Comparison of ENCODE assay signal across 8 cellular contexts in the genomic region with DNA sequence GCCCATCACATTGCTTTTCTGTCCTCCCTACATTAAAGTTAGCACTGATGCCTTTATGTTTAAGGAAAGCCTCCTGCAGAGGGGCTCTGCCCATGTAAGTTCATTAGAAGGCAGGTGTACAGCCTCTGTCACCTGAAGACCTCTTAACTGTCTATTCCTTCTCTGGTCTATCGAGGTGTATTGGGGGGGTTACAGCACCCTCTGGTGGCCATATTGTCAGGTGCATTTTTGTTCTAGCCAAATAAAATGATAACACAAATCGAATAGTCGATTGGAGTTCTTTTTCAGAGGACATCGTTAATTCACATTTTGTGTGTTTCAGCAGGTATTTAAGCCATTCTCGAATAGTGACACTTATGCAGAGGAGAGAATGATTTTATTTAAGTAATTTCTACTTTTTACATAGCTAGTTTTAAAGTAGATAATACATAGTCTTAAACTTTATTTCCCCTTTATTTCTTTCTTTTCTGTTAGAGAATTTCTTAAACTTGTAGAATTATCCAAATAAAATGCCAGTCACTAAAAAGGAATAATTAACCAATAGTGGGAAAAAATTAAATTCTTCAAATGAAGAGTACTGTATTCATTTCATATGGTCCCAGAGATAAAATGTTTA.
A peak's percentile ranks its signal among the peaks of the same experiment; 100 is the strongest.
DNase-seq lines count a peak whose midpoint lies in the region; ATAC-seq and TF ChIP-seq lines count a peak whose summit lies in the region.

No MANE protein-coding gene starts in this region.

- H3K79me2 ChIP-seq in DOHH2 (ENCODE audit: control insufficient read depth, low read length) (peaks cover 19% of the 10 kb centered on the region), KMS-11 (ENCODE audit: insufficient read depth, low read depth) (no peaks in the 10 kb centered on the region)

- H3K27me3 ChIP-seq in DOHH2 (ENCODE audit: control insufficient read depth, low read length) = no peaks in the 10 kb centered on the region
- no peaks in the 10 kb centered on the region for H3K27me3 ChIP-seq in KMS-11 (ENCODE audit: insufficient read depth, low read depth)
- H3K27me3 ChIP-seq in heart right ventricle = no peaks in the 10 kb centered on the region

- intact Hi-C loops in heart right ventricle (cut with DNase I) = loop anchor here in 4 of 10 donors (5.0 to 10.0 kb wide), 4 partner anchors 54 to 144 kb away; no protein-coding TSS in a partner anchor

- no peak overlapping the region for H3K4me2 ChIP-seq in DOHH2 (ENCODE audit: low read length)
- H3K4me2 ChIP-seq in KMS-11 = no peak overlapping the region

- H4K20me1 ChIP-seq in DOHH2 (ENCODE audit: control insufficient read depth, insufficient read depth, low read depth, low read length) (no peaks in the 10 kb centered on the region), KMS-11 (ENCODE audit: insufficient read depth) (no peaks in the 10 kb centered on the region)

- no peak overlapping the region for H3K9ac ChIP-seq in KMS-11

- peaks cover 4% of the 10 kb centered on the region; the same call in 1 of the 2 replicates for H3K4me1 ChIP-seq in DOHH2 (ENCODE audit: control insufficient read depth, low read length)
- H3K4me1 ChIP-seq in KMS-11 (ENCODE audit: low read depth, poor library complexity, severe bottlenecking) = no peaks in the 10 kb centered on the region
- peaks cover 0 to 7% (median 0%) of the 10 kb centered on the region in 9 donors for H3K4me1 ChIP-seq in heart right ventricle

- ATAC-seq in heart right ventricle (no peak), HG03432 (IDR thresholded peaks at IDR 0.05; ENCODE audit: unreplicated experiment) (no peak), GM19324 (IDR thresholded peaks at IDR 0.05; ENCODE audit: low FRiP score, unreplicated experiment) (no peak)

- TF ChIP-seq CTCF in DOHH2 (IDR thresholded peaks at IDR 0.05; ENCODE audit: low read depth, low read length, poor library complexity, severe bottlenecking) (peak; percentile 87), KMS-11 (conservative IDR thresholded peaks at IDR 0.05; ENCODE audit: low read depth, low read length) (peak; percentile 99), heart right ventricle (IDR thresholded peaks at IDR 0.05) (peak; percentile 74 to 94 (median 88))

- H3F3A ChIP-seq in DOHH2 (ENCODE audit: control insufficient read depth, insufficient read depth) = no peaks in the 10 kb centered on the region

- no peaks in the 10 kb centered on the region for H3K9me2 ChIP-seq in DOHH2 (replicated peaks; ENCODE audit: control insufficient read depth, low read length)

- H3K27ac ChIP-seq in DOHH2 (ENCODE audit: low read depth, low read length) = no peak overlapping the region
- H3K27ac ChIP-seq in KMS-11 = no peak overlapping the region
- no peak overlapping the region for H3K27ac ChIP-seq in heart right ventricle

- no peaks in the 10 kb centered on the region for H3K36me3 ChIP-seq in DOHH2 (ENCODE audit: control insufficient read depth, low read length)
- no peaks in the 10 kb centered on the region for H3K36me3 ChIP-seq in KMS-11 (ENCODE audit: insufficient read depth)
- no peaks in the 10 kb centered on the region for H3K36me3 ChIP-seq in heart right ventricle

- H3K9me3 ChIP-seq in DOHH2 (ENCODE audit: control insufficient read depth, insufficient read depth, low read length) = no peaks in the 10 kb centered on the region
- H3K9me3 ChIP-seq in heart right ventricle = no peaks in the 10 kb centered on the region

- WGBS in heart right ventricle, 2 donors = 23 to 28% methylated on average over 5 of the region's 5 CpGs

- H2AFZ ChIP-seq in KMS-11 (ENCODE audit: low read depth) = no peak overlapping the region

- DNase-seq in SHP77 treated with DMSO at 0.1 percent for 48 hours (lab: John Stamatoyannopoulos, UW) (peak; percentile 21), heart right ventricle (peak in 1 of 2 donors; percentile 25)
- DNase-seq in activated gamma-delta T cell treated with anti-CD3 and anti-CD28 coated beads, Interleukin-2, amount 50 U/mL, for 16 hours (ENCODE audit: low read depth) = peak; percentile 51
- peak; percentile 53 for DNase-seq in stimulated activated CD4-positive, alpha-beta T cell treated with anti-CD3 and anti-CD28 coated beads, Interleukin-12 subunit alpha, Interleukin-12 subunit beta, amount 100 ng/mL, for 4 hours

- H3K4me3 ChIP-seq in DOHH2 (ENCODE audit: low read length) (no peak overlapping the region), KMS-11 (IDR thresholded peaks at IDR 0.05; ENCODE audit: insufficient read depth, low read depth, low read length) (no peak overlapping the region), heart right ventricle (no peak overlapping the region)
